In genomic region chr18:14920976-14921375, GRCh38 we compare ENCODE assay signal across 23 cellular contexts.
DNase-seq lines count a peak whose midpoint lies in the region; ATAC-seq, FAIRE-seq and TF ChIP-seq lines count a peak whose summit lies in the region.
"Had no signal": no experiment of that assay in that cellular context is flagged by ENCODE, and none has a peak within 500 bp of the region (broad histone marks: within the 10 kb centered on the region; RNA-seq: fewer than 3 reads in every experiment).

No MANE protein-coding gene starts in this region.

- H3K4me3 ChIP-seq in HEK293 (ENCODE audit: low read depth, low read length) (no peak overlapping the region), small intestine (ENCODE audit: low read depth in 1 of 2, low read length in 2 of 2) (no peak overlapping the region), lower leg skin (ENCODE audit: low read depth, poor library complexity, severe bottlenecking) (no peak overlapping the region)
- H3K4me3 ChIP-seq: BLaER1 had no signal

- H3K4me1 ChIP-seq in HEK293 (ENCODE audit: control insufficient read depth, insufficient read depth, low read length) (no peaks in the 10 kb centered on the region), small intestine (ENCODE audit: control insufficient read depth in 2 of 2, insufficient read depth in 1 of 2, low read depth in 1 of 2, low read length in 1 of 2) (peaks cover 0 to 1% of the 10 kb centered on the region in 2 donors)

- TF ChIP-seq CTCF in HEK293 (tag by site-specific recombination; IDR thresholded peaks at IDR 0.05) (no peak), endothelial cell (IDR thresholded peaks at IDR 0.05; ENCODE audit: unreplicated experiment) (no peak), lower leg skin (IDR thresholded peaks at IDR 0.05) (no peak)

- H3K36me3 ChIP-seq in HEK293 (ENCODE audit: control insufficient read depth in 2 of 2, insufficient read depth in 1 of 2, low read length in 2 of 2) (no peaks in the 10 kb centered on the region), small intestine (ENCODE audit: control insufficient read depth in 2 of 2, insufficient read depth in 2 of 2, low read length in 2 of 2) (no peaks in the 10 kb centered on the region)
- H3K36me3 ChIP-seq: BLaER1 had no signal

- peak overlapping the region; percentile 2 for H3K4me3 Mint-ChIP-seq in endothelial cell (ENCODE audit: unreplicated experiment)
- H3K4me3 Mint-ChIP-seq: CD4-positive, alpha-beta memory T cell had no signal

- H3K27me3 ChIP-seq in small intestine (ENCODE audit: control insufficient read depth in 2 of 2, insufficient read depth in 2 of 2, low read length in 2 of 2) = no peaks in the 10 kb centered on the region
- H3K27me3 ChIP-seq: BLaER1 had no signal

- H3K27me3 Mint-ChIP-seq in endothelial cell (ENCODE audit: unreplicated experiment) = peaks cover 14% of the 10 kb centered on the region
- H3K27me3 Mint-ChIP-seq: CD4-positive, alpha-beta memory T cell; IgD-negative memory B cell had no signal

- H3K9me3 Mint-ChIP-seq in endothelial cell (ENCODE audit: unreplicated experiment) = peaks cover 22% of the 10 kb centered on the region
- H3K9me3 Mint-ChIP-seq: CD4-positive, alpha-beta memory T cell had no signal

- intact Hi-C loops in lower leg skin (cut with DNase I; ENCODE audit: low total_unique reads) = no loop called here

- H3K4me1 Mint-ChIP-seq in endothelial cell (ENCODE audit: unreplicated experiment) = peaks cover 11% of the 10 kb centered on the region

- DNase-seq in NCI-H748 treated with DMSO at 0.1 percent for 48 hours (lab: John Stamatoyannopoulos, UW) (peak; percentile 36), endothelial cell (ENCODE audit: low spot score) (no peak), small intestine (peak; percentile 51), NCI-H128 (lab: John Stamatoyannopoulos, UW; ENCODE audit: unreplicated experiment) (no peak), lower leg skin (ENCODE audit: low spot score in 2 of 2) (no peak)
- DNase-seq: ACHN; Caco-2; CD4-positive, alpha-beta memory T cell; NCI-H1105 treated with DMSO at 0.1 percent for 48 hours; NCI-H1694; NCI-H2081; NCI-H2171; NCI-H345; NCI-H524 had no signal

- WGBS in small intestine, 3 donors = 33 to 71% (median 60%) methylated on average over 3 of the region's 3 CpGs
- WGBS in lower leg skin, 2 donors = 84% methylated on average over 3 of the region's 3 CpGs

- POLR2A ChIA-PET in HEK293 (lab: Yijun Ruan, JAX) = no interaction called here

- H3K36me3 Mint-ChIP-seq in endothelial cell (ENCODE audit: low read depth, unreplicated experiment) = peaks cover 24% of the 10 kb centered on the region
- H3K36me3 Mint-ChIP-seq: CD4-positive, alpha-beta memory T cell; IgD-negative memory B cell had no signal

- FAIRE-seq in small intestine (lab: Jason Lieb, UNC) = no peak
- FAIRE-seq: GM12891, H1 had no signal

- no peak overlapping the region for H3K27ac ChIP-seq in HEK293 (ENCODE audit: extremely low read depth, low read depth, low read length)
- no peak overlapping the region for H3K27ac ChIP-seq in small intestine (ENCODE audit: low read depth in 1 of 2, low read length in 1 of 2)
- H3K27ac ChIP-seq: BLaER1 had no signal

- H3K27ac Mint-ChIP-seq in endothelial cell (ENCODE audit: unreplicated experiment) = no peak overlapping the region
- H3K27ac Mint-ChIP-seq: CD4-positive, alpha-beta memory T cell had no signal

- CTCF ChIA-PET in HEK293 (lab: Yijun Ruan, JAX) = no interaction called here

- H3K9me3 ChIP-seq in HEK293 (ENCODE audit: control insufficient read depth, insufficient read depth, low read depth, low read length) (no peaks in the 10 kb centered on the region), small intestine (ENCODE audit: control insufficient read depth, low read depth) (no peaks in the 10 kb centered on the region)
- H3K9me3 ChIP-seq: BLaER1, Caco-2 had no signal

- TF ChIP-seq POLR2A in lower leg skin (IDR thresholded peaks at IDR 0.05) = no peak

- no peak for ATAC-seq in GM21786 (IDR thresholded peaks at IDR 0.05; ENCODE audit: unreplicated experiment)
- no peak for ATAC-seq in HG03175 (IDR thresholded peaks at IDR 0.05; ENCODE audit: unreplicated experiment)
- ATAC-seq: HCT116, Right ventricle myocardium inferior had no signal

TF ChIP-seq in HEK293, 187 proteins besides CTCF, POLR2A, EP300 and RAD21:
- peak; percentile 26; the same call in 1 of the 2 replicates for TF ChIP-seq ZFHX2 (tag by site-specific recombination; conservative IDR thresholded peaks at IDR 0.05)
- no peak for TF ChIP-seq SP7 (tag by site-specific recombination; IDR thresholded peaks at IDR 0.05)
- TF ChIP-seq ZNF624 (tag by site-specific recombination; IDR thresholded peaks at IDR 0.05) = no peak
- peak; percentile 31; the same call in 1 of the 2 replicates for TF ChIP-seq EGR2 (tag by site-specific recombination; IDR thresholded peaks at IDR 0.05; ENCODE audit: low read depth)
- TF ChIP-seq ZFP37 (tag by site-specific recombination; IDR thresholded peaks at IDR 0.05) = no peak
TF ChIP-seq in HEK293: peak in this region for 2.

Comparison
In these comparisons a context has a peak if more than half of its experiments do, and no peak if none do; other contexts are left out.
1. DNase-seq: peak in NCI-H748 treated with DMSO at 0.1 percent for 48 hours (single experiment) and small intestine (single experiment); none in endothelial cell (single experiment), NCI-H128 (single experiment) and lower leg skin (0 of 2).